ENCODE assay signal across 8 cellular contexts in genomic region chr15:44784918-44785274, GRCh38. TPM values are rescaled to one million over a fixed set of nuclear protein-coding genes. Genes with fewer than 3 reads are reported as not detected.
DNase-seq lines count a peak whose midpoint lies in the region; ATAC-seq and TF ChIP-seq lines count a peak whose summit lies in the region.
"Not testable (repeated sequence)": the region's sequence is repeated elsewhere in the genome, so short reads cannot be mapped to it uniquely, and the experiment has no call there.

No MANE protein-coding gene starts in this region.

- H2BK12ac ChIP-seq in neuronal stem cell (ENCODE audit: low read length): not testable (repeated sequence)

- peaks cover 0 to 11% of the 10 kb centered on the region in 2 donors for H3K4me1 ChIP-seq in left lung
- H3K4me1 ChIP-seq in neuronal stem cell (ENCODE audit: control insufficient read depth in 2 of 2, insufficient read depth in 1 of 2, low read depth in 1 of 2, low read length in 2 of 2): peaks cover 2 to 13% of the 10 kb centered on the region in 2 donors
- not testable (repeated sequence) for H3K4me1 ChIP-seq in stomach smooth muscle (ENCODE audit: control insufficient read depth, insufficient read depth, low read length)

- H2AK5ac ChIP-seq in neuronal stem cell (ENCODE audit: low read depth, low read length): not testable (repeated sequence)

- H3K9ac ChIP-seq in SU-DHL-6 (ENCODE audit: low read length); neuronal stem cell (ENCODE audit: low read depth, low read length, poor library complexity): not testable (repeated sequence)
- H3K9ac ChIP-seq in stomach smooth muscle (ENCODE audit: low read length in 2 of 2): peak overlapping the region; percentile 95 to 97

- H3K14ac ChIP-seq in neuronal stem cell (ENCODE audit: low read length): not testable (repeated sequence)

- peak overlapping the region; percentile 83 for H3K27ac Mint-ChIP-seq in activated naive CD4-positive, alpha-beta T cell treated with anti-CD3 and anti-CD28 coated beads, Interleukin-2, amount 10 ng/mL, durations not matched to agents 7 days and 5 days

- not testable (repeated sequence) for H2BK120ac ChIP-seq in neuronal stem cell (ENCODE audit: low read depth, low read length)

- not testable (repeated sequence) for ATAC-seq in left lung

- not testable (repeated sequence) for H3K27me3 Mint-ChIP-seq in activated naive CD4-positive, alpha-beta T cell treated with anti-CD3 and anti-CD28 coated beads, Interleukin-2, amount 10 ng/mL, durations not matched to agents 7 days and 5 days

- no CpG with 5 or more reads among the region's 5 CpGs for WGBS in neuronal stem cell (ENCODE audit: extremely low coverage in 2 of 2, insufficient read length in 2 of 2, insufficient replicate concordance in 1 of 2), 2 donors

- intact Hi-C loops in left lung (cut with DNase I): not testable (repeated sequence)

- not testable (repeated sequence) for H3K79me1 ChIP-seq in neuronal stem cell (ENCODE audit: low read depth, low read length)

- not testable (repeated sequence) for H3K36me3 Mint-ChIP-seq in activated naive CD4-positive, alpha-beta T cell treated with anti-CD3 and anti-CD28 coated beads, Interleukin-2, amount 10 ng/mL, durations not matched to agents 7 days and 5 days

- peaks cover 21% of the 10 kb centered on the region for H3K4me1 Mint-ChIP-seq in activated naive CD4-positive, alpha-beta T cell treated with anti-CD3 and anti-CD28 coated beads, Interleukin-2, amount 10 ng/mL, durations not matched to agents 7 days and 5 days

- H3K36me3 ChIP-seq in SU-DHL-6 (ENCODE audit: low read length); left lung; neuronal stem cell (replicated peaks in 1 of 2; ENCODE audit: control insufficient read depth in 2 of 2, insufficient read depth in 2 of 2, low read length in 2 of 2); stomach smooth muscle (ENCODE audit: control insufficient read depth in 2 of 2, insufficient read depth in 2 of 2, low read length in 2 of 2): not testable (repeated sequence)

- not testable (repeated sequence) for H3K27ac ChIP-seq in SU-DHL-6 (ENCODE audit: low read depth, low read length); neuronal stem cell (replicated peaks; ENCODE audit: low read length)
- H3K27ac ChIP-seq in coronary artery (peak overlapping the region in 1 of 2 donors; percentile 84), left lung (peak overlapping the region; percentile 84 to 93), stomach smooth muscle (ENCODE audit: low read length) (peak overlapping the region; percentile 94)

- H4K8ac ChIP-seq in neuronal stem cell (ENCODE audit: low read depth, low read length): not testable (repeated sequence)

- H3K23ac ChIP-seq in neuronal stem cell (ENCODE audit: low read depth, low read length, poor library complexity): not testable (repeated sequence)

- not testable (repeated sequence) for H3K18ac ChIP-seq in neuronal stem cell (ENCODE audit: low read length)

- H4K91ac ChIP-seq in neuronal stem cell (ENCODE audit: low read depth, low read length, poor library complexity): not testable (repeated sequence)

- H3K79me2 ChIP-seq in SU-DHL-6 (ENCODE audit: insufficient read depth, low read length): not testable (repeated sequence)

- H3K9me3 Mint-ChIP-seq in activated naive CD4-positive, alpha-beta T cell treated with anti-CD3 and anti-CD28 coated beads, Interleukin-2, amount 10 ng/mL, durations not matched to agents 7 days and 5 days: not testable (repeated sequence)

- CTCF ChIA-PET in activated naive CD4-positive, alpha-beta T cell treated with anti-CD3 and anti-CD28 coated beads, Interleukin-2, amount 10 ng/mL, durations not matched to agents 7 days and 5 days (lab: Charles Lee): not testable (repeated sequence)

- TF ChIP-seq CTCF in AG09309 (IDR thresholded peaks at IDR 0.05; ENCODE audit: control insufficient read depth, insufficient read depth, low read depth, low read length, missing control alignments); HFF-Myc (IDR thresholded peaks at IDR 0.05; ENCODE audit: low read depth, low read length, missing control alignments); SU-DHL-6 (IDR thresholded peaks at IDR 0.05; ENCODE audit: insufficient read depth, low read length, poor library complexity, severe bottlenecking); coronary artery (IDR thresholded peaks at IDR 0.05): not testable (repeated sequence)
- TF ChIP-seq CTCF in left lung (IDR thresholded peaks at IDR 0.05): peak; percentile 8 to 45

- not testable (repeated sequence) for DNase-seq in AG09309 (ENCODE audit: low read depth); HFF-Myc (ENCODE audit: extremely low read depth, low read depth); activated naive CD4-positive, alpha-beta T cell treated with anti-CD3 and anti-CD28 coated beads, Interleukin-2, amount 10 ng/mL, durations not matched to agents 7 days and 5 days; coronary artery (ENCODE audit: low spot score); left lung; neuronal stem cell (ENCODE audit: low spot score)

- H3K9me3 ChIP-seq in SU-DHL-6 (ENCODE audit: insufficient read depth, low read length); left lung; neuronal stem cell (replicated peaks in 1 of 2; ENCODE audit: control insufficient read depth in 2 of 2, insufficient read depth in 1 of 2, low read depth in 1 of 2, low read length in 2 of 2); stomach smooth muscle (ENCODE audit: control insufficient read depth in 2 of 2, low read length in 2 of 2): not testable (repeated sequence)

- not testable (repeated sequence) for H4K20me1 ChIP-seq in SU-DHL-6 (ENCODE audit: low read depth, low read length)

- not testable (repeated sequence) for H2AFZ ChIP-seq in SU-DHL-6 (ENCODE audit: low read depth, low read length, severe bottlenecking)
- H2AFZ ChIP-seq in neuronal stem cell (ENCODE audit: low read length): peak overlapping the region; percentile 98

- H3K4me3 ChIP-seq in AG09309 (ENCODE audit: control insufficient read depth, low read depth, low read length) (peak overlapping the region; percentile 63; the same call in 1 of the 2 replicates), HFF-Myc (replicated peaks; ENCODE audit: low read depth, low read length) (peak overlapping the region; percentile 49), coronary artery (peak overlapping the region; percentile 92), left lung (peak overlapping the region; percentile 57 to 74), neuronal stem cell (ENCODE audit: low read length in 2 of 2) (peak overlapping the region in 1 of 2 donors; percentile 78), stomach smooth muscle (ENCODE audit: low read length in 2 of 2) (peak overlapping the region; percentile 77 to 83)
- not testable (repeated sequence) for H3K4me3 ChIP-seq in SU-DHL-6 (ENCODE audit: insufficient read depth, low read length, poor library complexity, severe bottlenecking)

- H3F3A ChIP-seq in SU-DHL-6 (ENCODE audit: insufficient read depth): not testable (repeated sequence)

- not testable (repeated sequence) for H3K4ac ChIP-seq in neuronal stem cell (ENCODE audit: low read length)

- H2BK15ac ChIP-seq in neuronal stem cell (ENCODE audit: low read length): not testable (repeated sequence)

- not testable (repeated sequence) for H3K9me2 ChIP-seq in SU-DHL-6 (replicated peaks; ENCODE audit: insufficient read depth, low read length)

- H3K27me3 ChIP-seq in SU-DHL-6 (ENCODE audit: low read length); left lung; stomach smooth muscle (ENCODE audit: control insufficient read depth in 1 of 2, insufficient read depth in 2 of 2, low read length in 2 of 2): not testable (repeated sequence)
- H3K27me3 ChIP-seq in neuronal stem cell (ENCODE audit: control insufficient read depth in 3 of 3, insufficient read depth in 3 of 3, low read depth in 1 of 3, low read length in 3 of 3): peaks cover 0 to 17% (median 0%) of the 10 kb centered on the region in 3 experiments

- H3K4me3 Mint-ChIP-seq in activated naive CD4-positive, alpha-beta T cell treated with anti-CD3 and anti-CD28 coated beads, Interleukin-2, amount 10 ng/mL, durations not matched to agents 7 days and 5 days: peak overlapping the region; percentile 81

- H3K4me2 ChIP-seq in SU-DHL-6 (ENCODE audit: low read depth, low read length, poor library complexity, severe bottlenecking): peak overlapping the region; percentile 65
- not testable (repeated sequence) for H3K4me2 ChIP-seq in neuronal stem cell (ENCODE audit: insufficient read depth, low read length, poor library complexity, severe bottlenecking)

- H2BK5ac ChIP-seq in neuronal stem cell (ENCODE audit: low read length): not testable (repeated sequence)

RNA-seq across cellular contexts. Expression of gene TRIM69, which starts 48.6 kb away (rescaled TPM):
- total RNA-seq in left lung: 10 to 100 TPM; 26.6 to 30.8 TPM
- 0.70 TPM for polyA plus RNA-seq in neuronal stem cell (2013, experiment 1 of 2)
- polyA plus RNA-seq in neuronal stem cell (2013, experiment 2 of 2): 0.46 TPM
